Comparison of ENCODE assay signal across 19 cellular contexts in the genomic region with DNA sequence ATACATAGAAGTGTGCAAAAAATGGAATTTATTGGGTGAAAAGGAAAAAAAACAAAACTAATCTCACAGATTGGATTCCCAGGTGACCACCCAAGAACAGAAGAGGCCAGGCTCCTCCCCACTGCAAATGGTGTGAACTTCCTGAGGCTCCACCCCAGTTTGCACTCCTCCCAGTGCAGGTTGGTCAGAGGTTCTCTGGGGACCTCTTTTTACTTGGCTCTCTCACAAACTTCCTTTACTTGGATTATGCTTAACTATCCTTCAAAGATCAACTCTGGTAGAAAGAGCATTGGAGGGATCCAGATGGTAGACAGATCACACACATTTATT.
A peak's percentile ranks its signal among the peaks of the same experiment; 100 is the strongest.
DNase-seq lines count a peak whose midpoint lies in the region; ATAC-seq and TF ChIP-seq lines count a peak whose summit lies in the region.
"Had no signal": no experiment of that assay in that cellular context is flagged by ENCODE, and none has a peak within 500 bp of the region (broad histone marks: within the 10 kb centered on the region; RNA-seq: fewer than 3 reads in every experiment).

No MANE protein-coding gene starts in this region.

- H3K4me3 ChIP-seq in A673 (ENCODE audit: low read depth, low read length, poor library complexity, severe bottlenecking) (no peak overlapping the region), SK-N-MC (peak overlapping the region; percentile 23), endodermal cell (ENCODE audit: low read length) (peak overlapping the region; percentile 50), trophoblast cell (ENCODE audit: low read depth, low read length) (no peak overlapping the region)
- H3K4me3 ChIP-seq: A549; BLaER1 treated with 17β-estradiol and CSF1 and Interleukin-3, amounts not matched to agents 10 nM and 100 nM had no signal

- intact Hi-C loops in A673 (cut with micrococcal nuclease; ENCODE audit: unreplicated experiment), result no loop called here

- peak; percentile 60 to 69 for ATAC-seq in stimulated activated naive B cell treated with anti-CD40 and anti-IgM and Interleukin-4, amounts not matched to agents 10 μg/mL and 1 μg/mL and 100 μg/mL, for 72 hours (replicated peaks)
- ATAC-seq: A549; CD8-positive, alpha-beta T cell had no signal

- no peak overlapping the region for H3K23ac ChIP-seq in trophoblast cell (ENCODE audit: low read length)

- no peaks in the 10 kb centered on the region for H3K79me2 ChIP-seq in trophoblast cell (ENCODE audit: control insufficient read depth, insufficient read depth, low read length, poor library complexity)

- no peak overlapping the region for H4K12ac ChIP-seq in trophoblast cell (ENCODE audit: low read depth, low read length)

- no peak overlapping the region for H2BK5ac ChIP-seq in trophoblast cell (ENCODE audit: low read depth, low read length, poor library complexity)

- H3K36me3 Mint-ChIP-seq in endodermal cell (ENCODE audit: low read depth) (peaks cover 31% of the 10 kb centered on the region), chondrocyte (ENCODE audit: low read depth) (peaks cover 2% of the 10 kb centered on the region)
- peaks cover 12 to 18% of the 10 kb centered on the region in 2 donors for H3K36me3 Mint-ChIP-seq in stimulated activated naive B cell treated with anti-CD40 and anti-IgM and Interleukin-4, amounts not matched to agents 10 μg/mL and 1 μg/mL and 100 μg/mL, for 72 hours

- no peak overlapping the region for H3K27ac Mint-ChIP-seq in endodermal cell
- H3K27ac Mint-ChIP-seq in stimulated activated naive B cell treated with anti-CD40 and anti-IgM and Interleukin-4, amounts not matched to agents 10 μg/mL and 1 μg/mL and 100 μg/mL, for 72 hours, result no peak overlapping the region
- H3K27ac Mint-ChIP-seq in chondrocyte (ENCODE audit: unreplicated experiment), result no peak overlapping the region
- H3K27ac Mint-ChIP-seq: CD4-positive, alpha-beta T cell; CD8-positive, alpha-beta T cell had no signal

- CTCF ChIA-PET in A673 (lab: Charles Lee), result no interaction called here

- no peak overlapping the region for H3K18ac ChIP-seq in trophoblast cell (ENCODE audit: low read length)

- no peak overlapping the region for H3K4me2 ChIP-seq in trophoblast cell (ENCODE audit: low read length)
- H3K4me2 ChIP-seq: A549 had no signal

- H2BK120ac ChIP-seq in trophoblast cell (ENCODE audit: insufficient read depth, low read length, poor library complexity), result no peak overlapping the region

- H2BK12ac ChIP-seq in trophoblast cell (ENCODE audit: low read length), result no peak overlapping the region

- H4K8ac ChIP-seq in trophoblast cell (ENCODE audit: low read depth, low read length), result no peak overlapping the region

- DNase-seq in A673 (ENCODE audit: low spot score) (peak; percentile 58), SK-N-MC (ENCODE audit: low read depth, low spot score) (no peak), endodermal cell (no peak), chondrocyte (ENCODE audit: low spot score) (no peak), trophoblast cell (no peak), MV-4-11 (lab: John Stamatoyannopoulos, UW) (no peak)
- no peak for DNase-seq in stimulated activated naive B cell treated with anti-CD40 and anti-IgM and Interleukin-4, amounts not matched to agents 10 μg/mL and 1 μg/mL and 100 μg/mL, for 72 hours
- DNase-seq: ACHN; BE2C; Caco-2; Calu3; CD4-positive, alpha-beta T cell; CD8-positive, alpha-beta T cell; DMS79 treated with DMSO at 0.1 percent for 48 hours; GF-D8 had no signal

- BruUV-seq in A673 (replicated peaks; lab: Mats Ljungman, UMichigan), result no TSS peak

- H3K4me1 Mint-ChIP-seq in endodermal cell (peaks cover 17% of the 10 kb centered on the region), chondrocyte (ENCODE audit: low read depth) (no peaks in the 10 kb centered on the region)
- peaks cover 3 to 7% of the 10 kb centered on the region in 2 donors for H3K4me1 Mint-ChIP-seq in stimulated activated naive B cell treated with anti-CD40 and anti-IgM and Interleukin-4, amounts not matched to agents 10 μg/mL and 1 μg/mL and 100 μg/mL, for 72 hours

- no peak overlapping the region for H3K9ac ChIP-seq in SK-N-MC (ENCODE audit: insufficient read length)
- H3K9ac ChIP-seq in endodermal cell (ENCODE audit: extremely low read depth, low read length, poor library complexity, severe bottlenecking), result no peak overlapping the region
- H3K9ac ChIP-seq in trophoblast cell (ENCODE audit: low read length), result no peak overlapping the region
- H3K9ac ChIP-seq: BLaER1 treated with 17β-estradiol and CSF1 and Interleukin-3, amounts not matched to agents 10 nM and 100 nM had no signal

- no peak overlapping the region for H3K14ac ChIP-seq in trophoblast cell (ENCODE audit: low read length)

- H2AFZ ChIP-seq in trophoblast cell (ENCODE audit: insufficient read depth, low read length, poor library complexity), result no peak overlapping the region

- no peak overlapping the region for H4K91ac ChIP-seq in trophoblast cell (ENCODE audit: low read depth, low read length)

- H3K27me3 ChIP-seq in A673 (replicated peaks; ENCODE audit: insufficient read depth, low read depth, low read length, poor library complexity), result no peaks in the 10 kb centered on the region
- H3K27me3 ChIP-seq in endodermal cell (ENCODE audit: control insufficient read depth, insufficient read depth, low read length, poor library complexity, severe bottlenecking), result no peaks in the 10 kb centered on the region
- H3K27me3 ChIP-seq in trophoblast cell (ENCODE audit: insufficient read depth, low read length), result no peaks in the 10 kb centered on the region
- H3K27me3 ChIP-seq: BE2C; BLaER1 treated with 17β-estradiol and CSF1 and Interleukin-3, amounts not matched to agents 10 nM and 100 nM had no signal

- peaks cover 41% of the 10 kb centered on the region for H3K9me3 Mint-ChIP-seq in endodermal cell
- peaks cover 18 to 25% of the 10 kb centered on the region in 2 donors for H3K9me3 Mint-ChIP-seq in stimulated activated naive B cell treated with anti-CD40 and anti-IgM and Interleukin-4, amounts not matched to agents 10 μg/mL and 1 μg/mL and 100 μg/mL, for 72 hours
- peaks cover 24% of the 10 kb centered on the region for H3K9me3 Mint-ChIP-seq in chondrocyte (ENCODE audit: low read depth)
- H3K9me3 Mint-ChIP-seq: CD4-positive, alpha-beta T cell had no signal

- TF ChIP-seq CTCF in A673 (conservative IDR thresholded peaks at IDR 0.05; ENCODE audit: low read depth, low read length) (no peak), endodermal cell (conservative IDR thresholded peaks at IDR 0.05) (no peak), chondrocyte (IDR thresholded peaks at IDR 0.05) (no peak)

- H3K27ac ChIP-seq in A673 (ENCODE audit: low read depth, low read length, poor library complexity, severe bottlenecking), result peak overlapping the region; percentile 65
- no peak overlapping the region for H3K27ac ChIP-seq in SK-N-MC
- H3K27ac ChIP-seq in endodermal cell (ENCODE audit: low read depth, low read length), result no peak overlapping the region
- H3K27ac ChIP-seq in trophoblast cell (ENCODE audit: low read depth, low read length), result no peak overlapping the region
- H3K27ac ChIP-seq: 22Rv1; A549; BLaER1 treated with 17β-estradiol and CSF1 and Interleukin-3, amounts not matched to agents 10 nM and 100 nM; C4-2B had no signal

- H3K4me3 Mint-ChIP-seq in endodermal cell, result no peak overlapping the region
- H3K4me3 Mint-ChIP-seq in stimulated activated naive B cell treated with anti-CD40 and anti-IgM and Interleukin-4, amounts not matched to agents 10 μg/mL and 1 μg/mL and 100 μg/mL, for 72 hours, result no peak overlapping the region
- H3K4me3 Mint-ChIP-seq in chondrocyte (ENCODE audit: unreplicated experiment), result no peak overlapping the region
- H3K4me3 Mint-ChIP-seq: CD4-positive, alpha-beta T cell; CD8-positive, alpha-beta T cell had no signal

- H3K9me3 ChIP-seq in A673 (ENCODE audit: low read depth, low read length, poor library complexity, severe bottlenecking) (no peaks in the 10 kb centered on the region), SK-N-MC (ENCODE audit: low read depth, low read length) (no peaks in the 10 kb centered on the region), endodermal cell (ENCODE audit: control insufficient read depth, low read length) (peaks cover 41% of the 10 kb centered on the region), trophoblast cell (ENCODE audit: insufficient read depth, low read depth, low read length) (no peaks in the 10 kb centered on the region)
- H3K9me3 ChIP-seq: A549, BE2C had no signal

- no peak overlapping the region for H2AK5ac ChIP-seq in trophoblast cell (ENCODE audit: low read length)

- no peak overlapping the region for H3K4ac ChIP-seq in trophoblast cell (ENCODE audit: low read depth, low read length)

- H3K27me3 Mint-ChIP-seq in endodermal cell (ENCODE audit: insufficient read depth) (no peaks in the 10 kb centered on the region), chondrocyte (ENCODE audit: low read depth) (no peaks in the 10 kb centered on the region)
- H3K27me3 Mint-ChIP-seq in stimulated activated naive B cell treated with anti-CD40 and anti-IgM and Interleukin-4, amounts not matched to agents 10 μg/mL and 1 μg/mL and 100 μg/mL, for 72 hours, result peaks cover 4 to 6% of the 10 kb centered on the region in 2 donors
- H3K27me3 Mint-ChIP-seq: CD4-positive, alpha-beta T cell had no signal

- H3K4me1 ChIP-seq in A673 (ENCODE audit: insufficient read depth, low read length, poor library complexity, severe bottlenecking) (peaks cover 21% of the 10 kb centered on the region), endodermal cell (ENCODE audit: control insufficient read depth, insufficient read depth, low read length) (peaks cover 6% of the 10 kb centered on the region), trophoblast cell (ENCODE audit: control insufficient read depth in 1 of 2, insufficient read depth in 2 of 2, low read length in 2 of 2) (no peaks in the 10 kb centered on the region)
- H3K4me1 ChIP-seq: A549, BE2C, Caco-2 had no signal

- H3K79me1 ChIP-seq in trophoblast cell (ENCODE audit: low read length), result no peaks in the 10 kb centered on the region

- H3K36me3 ChIP-seq in A673 (ENCODE audit: insufficient read depth, low read length, poor library complexity, severe bottlenecking) (no peaks in the 10 kb centered on the region), SK-N-MC (ENCODE audit: insufficient read depth, low read length) (no peaks in the 10 kb centered on the region), endodermal cell (ENCODE audit: control insufficient read depth, insufficient read depth, low read length) (no peaks in the 10 kb centered on the region), trophoblast cell (ENCODE audit: control insufficient read depth in 1 of 2, insufficient read depth in 2 of 2, low read length in 2 of 2) (no peaks in the 10 kb centered on the region)
- H3K36me3 ChIP-seq: BE2C; BLaER1 treated with 17β-estradiol and CSF1 and Interleukin-3, amounts not matched to agents 10 nM and 100 nM had no signal

- POLR2A ChIA-PET in A673 (lab: Charles Lee; ENCODE audit: low non-redundant PET), result no interaction called here

Comparison
In these comparisons a context has a peak if more than half of its experiments do, and no peak if none do; other contexts are left out.
1. H3K4me3 ChIP-seq: peak in SK-N-MC (single experiment) and endodermal cell (single experiment); none in A673 (single experiment) and trophoblast cell (single experiment).